ENCODE assay signal across 16 cellular contexts in the genomic region with DNA sequence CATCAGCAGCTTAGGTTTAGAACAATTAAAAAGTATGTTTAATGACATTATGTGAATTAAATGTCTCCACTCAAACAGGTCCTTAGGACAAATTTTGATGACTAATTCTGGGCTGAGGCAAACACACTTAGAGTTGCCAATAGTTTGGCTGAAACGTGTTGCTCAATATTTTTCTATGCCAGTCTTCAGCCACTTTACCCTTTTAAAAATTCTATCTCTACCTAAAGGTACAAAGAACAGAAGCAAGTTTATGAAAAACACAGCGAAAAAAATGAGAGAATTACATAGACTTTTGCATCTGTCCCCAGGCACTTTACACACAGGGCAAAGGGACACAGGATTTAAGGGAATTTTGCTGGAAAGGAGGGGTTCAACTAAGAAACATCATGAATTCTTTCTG. TPM values are rescaled to one million over a fixed set of nuclear protein-coding genes. Genes with fewer than 3 reads are reported as not detected.
DNase-seq lines count a peak whose midpoint lies in the region; ATAC-seq, FAIRE-seq and TF ChIP-seq lines count a peak whose summit lies in the region.
"Had no signal": no experiment of that assay in that cellular context is flagged by ENCODE, and none has a peak within 500 bp of the region (broad histone marks: within the 10 kb centered on the region; RNA-seq: fewer than 3 reads in every experiment).

No MANE protein-coding gene starts in this region.

- H3K4ac ChIP-seq in mesenchymal stem cell (ENCODE audit: low read depth in 1 of 2, low read length in 2 of 2) = no peak overlapping the region

- TF ChIP-seq POLR2A in GM12891 (IDR thresholded peaks at IDR 0.05; ENCODE audit: low read depth, low read length) (no peak), gastroesophageal sphincter (IDR thresholded peaks at IDR 0.05) (no peak)

- no peak overlapping the region for H4K91ac ChIP-seq in mesenchymal stem cell (ENCODE audit: low read length)

- H3K9ac ChIP-seq in mesenchymal stem cell (ENCODE audit: low read length) (no peak overlapping the region), MM.1S (ENCODE audit: low read length) (no peak overlapping the region)

- H3K9me2 ChIP-seq in MM.1S (replicated peaks; ENCODE audit: insufficient read depth, low read length) = no peaks in the 10 kb centered on the region

- H3K36me3 ChIP-seq in mesenchymal stem cell (ENCODE audit: control insufficient read depth in 1 of 2, insufficient read depth in 2 of 2, low read depth in 1 of 2, low read length in 2 of 2) (peaks cover 5 to 78% of the 10 kb centered on the region in 2 experiments), small intestine (ENCODE audit: control insufficient read depth in 2 of 2, insufficient read depth in 2 of 2, low read length in 2 of 2) (peaks cover 6 to 19% of the 10 kb centered on the region in 2 donors), gastroesophageal sphincter (peaks cover 6 to 64% of the 10 kb centered on the region in 2 donors), MM.1S (replicated peaks; ENCODE audit: insufficient read depth, low read length) (peaks cover 7% of the 10 kb centered on the region)

- no peak for ATAC-seq in gastroesophageal sphincter
- ATAC-seq: activated CD8-positive, alpha-beta memory T cell treated with anti-CD3 and anti-CD28 coated beads, Interleukin-2, amount 10 ng/mL, durations not matched to agents 7 days and 5 days; mucosa of descending colon had no signal

- H2BK5ac ChIP-seq in mesenchymal stem cell (ENCODE audit: low read depth, low read length, poor library complexity, severe bottlenecking) = no peak overlapping the region

- no peaks in the 10 kb centered on the region for H4K20me1 ChIP-seq in MM.1S (ENCODE audit: insufficient read depth, low read length)

- WGBS in mesenchymal stem cell = 100% methylated on average over 1 of the region's 2 CpGs
- whole genome bisulfite sequencing in small intestine, 3 donors = 67 to 79% (median 79%) methylated on average over 2 of the region's 2 CpGs
- 71 to 75% methylated on average over 2 of the region's 2 CpGs for WGBS in gastroesophageal sphincter (ENCODE audit: low coverage in 1 of 2), 2 donors

- H3K4me3 ChIP-seq in cardiac fibroblast (replicated peaks in 1 of 2; ENCODE audit: low read depth in 2 of 2, low read length in 2 of 2) (no peak overlapping the region), mesenchymal stem cell (ENCODE audit: insufficient read depth in 1 of 2, low read depth in 1 of 2, low read length in 2 of 2) (no peak overlapping the region), small intestine (ENCODE audit: low read depth in 1 of 2, low read length in 2 of 2) (no peak overlapping the region), gastroesophageal sphincter (no peak overlapping the region), MM.1S (ENCODE audit: low read length) (no peak overlapping the region)
- H3K4me3 ChIP-seq: HAP-1, mucosa of descending colon had no signal

- H3K4me1 ChIP-seq in mesenchymal stem cell (ENCODE audit: control insufficient read depth, insufficient read depth, low read depth, low read length) (peaks cover 1% of the 10 kb centered on the region), small intestine (ENCODE audit: control insufficient read depth in 2 of 2, insufficient read depth in 1 of 2, low read depth in 1 of 2, low read length in 1 of 2) (peaks cover 0 to 6% of the 10 kb centered on the region in 2 donors), gastroesophageal sphincter (peaks cover 0 to 30% (median 5%) of the 10 kb centered on the region in 3 donors), MM.1S (ENCODE audit: low read length) (peaks cover 33% of the 10 kb centered on the region)

- no peaks in the 10 kb centered on the region for H3K9me3 ChIP-seq in mesenchymal stem cell (ENCODE audit: control insufficient read depth, low read length)
- no peaks in the 10 kb centered on the region for H3K9me3 ChIP-seq in small intestine (ENCODE audit: control insufficient read depth, low read depth)
- H3K9me3 ChIP-seq in gastroesophageal sphincter = no peaks in the 10 kb centered on the region
- no peaks in the 10 kb centered on the region for H3K9me3 ChIP-seq in MM.1S (replicated peaks; ENCODE audit: insufficient read depth, low read length)
- H3K9me3 ChIP-seq: HAP-1, mucosa of descending colon had no signal

- FAIRE-seq in GM12891 (lab: Jason Lieb, UNC) (no peak), small intestine (lab: Jason Lieb, UNC) (no peak)

- H3K27ac ChIP-seq in mesenchymal stem cell (ENCODE audit: low read length, poor library complexity, severe bottlenecking) (no peak overlapping the region), small intestine (ENCODE audit: low read depth in 1 of 2, low read length in 1 of 2) (no peak overlapping the region), gastroesophageal sphincter (no peak overlapping the region), MM.1S (ENCODE audit: low read length) (no peak overlapping the region)

- H3K18ac ChIP-seq in mesenchymal stem cell (ENCODE audit: low read depth in 1 of 2, low read length in 2 of 2) = no peak overlapping the region

- no peak overlapping the region for H3K4me2 ChIP-seq in mesenchymal stem cell (ENCODE audit: low read length, poor library complexity, severe bottlenecking)
- H3K4me2 ChIP-seq in MM.1S (ENCODE audit: low read depth, low read length) = no peak overlapping the region

- no peak overlapping the region for H2BK120ac ChIP-seq in mesenchymal stem cell (ENCODE audit: low read depth, low read length)

- H2BK15ac ChIP-seq in mesenchymal stem cell (ENCODE audit: low read depth, poor library complexity, severe bottlenecking) = no peak overlapping the region

- DNase-seq in EH (ENCODE audit: low read depth) (peak; percentile 24), NOMO-1 treated with DMSO at 0.1 percent for 48 hours (lab: John Stamatoyannopoulos, UW; ENCODE audit: unreplicated experiment) (peak; percentile 66), cardiac fibroblast (ENCODE audit: low read depth in 2 of 2) (peak; percentile 54 to 58), mesenchymal stem cell (peak; percentile 29), GM12891 (ENCODE audit: insufficient read length, low spot score) (no peak), small intestine (no peak), MM.1S (no peak)
- DNase-seq: activated CD8-positive, alpha-beta memory T cell treated with anti-CD3 and anti-CD28 coated beads, Interleukin-2, amount 10 ng/mL, durations not matched to agents 7 days and 5 days; activated naive CD4-positive, alpha-beta T cell; caudate nucleus; EL; mucosa of descending colon; NCI-H1105; NCI-H446 had no signal

- peaks cover 8% of the 10 kb centered on the region; the same call in 1 of the 2 replicates for H3F3A ChIP-seq in MM.1S (ENCODE audit: insufficient read depth, low read length)

- H3K27me3 ChIP-seq in mesenchymal stem cell (ENCODE audit: control insufficient read depth in 1 of 2, insufficient read depth in 1 of 2, low read length in 2 of 2) (no peaks in the 10 kb centered on the region), small intestine (ENCODE audit: control insufficient read depth in 2 of 2, insufficient read depth in 2 of 2, low read length in 2 of 2) (no peaks in the 10 kb centered on the region), gastroesophageal sphincter (no peaks in the 10 kb centered on the region), MM.1S (replicated peaks; ENCODE audit: insufficient read depth, low read length) (no peaks in the 10 kb centered on the region)

- no peak overlapping the region for H4K8ac ChIP-seq in mesenchymal stem cell (ENCODE audit: low read length)

- 0 out of 2 replicates have a peak, but pooled peaks cover 6% of the 10 kb centered on the region for H3K79me2 ChIP-seq in MM.1S (ENCODE audit: low read length)

- no peak overlapping the region for H3K23ac ChIP-seq in mesenchymal stem cell (ENCODE audit: low read length in 2 of 2)

- H2AK5ac ChIP-seq in mesenchymal stem cell (ENCODE audit: low read length, severe bottlenecking) = no peak overlapping the region

- TF ChIP-seq EP300 in gastroesophageal sphincter (IDR thresholded peaks at IDR 0.05) = no peak

- no peak overlapping the region for H2AFZ ChIP-seq in mesenchymal stem cell (ENCODE audit: low read depth, low read length)
- H2AFZ ChIP-seq in MM.1S (ENCODE audit: low read length) = no peak overlapping the region

- H3K79me1 ChIP-seq in mesenchymal stem cell (replicated peaks; ENCODE audit: low read length, poor library complexity, severe bottlenecking) = peaks cover 24% of the 10 kb centered on the region

- TF ChIP-seq CTCF in cardiac fibroblast (IDR thresholded peaks at IDR 0.05; ENCODE audit: low read depth, low read length) (no peak), gastroesophageal sphincter (IDR thresholded peaks at IDR 0.05) (no peak), MM.1S (IDR thresholded peaks at IDR 0.05; ENCODE audit: low read length) (no peak)

- no peak overlapping the region for H3K14ac ChIP-seq in mesenchymal stem cell (ENCODE audit: low read length in 2 of 2)

- no peak overlapping the region for H2BK12ac ChIP-seq in mesenchymal stem cell (ENCODE audit: low read length in 2 of 2)

TF ChIP-seq in GM12891, 5 proteins besides CTCF, POLR2A, EP300 and RAD21:
- TF ChIP-seq POU2F2 (IDR thresholded peaks at IDR 0.05; ENCODE audit: low read depth, low read length) (no peak), PAX5 (IDR thresholded peaks at IDR 0.05; ENCODE audit: insufficient read depth, low read length, severe bottlenecking) (no peak), TAF1 (IDR thresholded peaks at IDR 0.05; ENCODE audit: low read depth, low read length) (no peak), POLR2AphosphoS5 (IDR thresholded peaks at IDR 0.05; ENCODE audit: low read depth, low read length) (no peak), SPI1 (IDR thresholded peaks at IDR 0.05; ENCODE audit: low read depth, low read length) (no peak)

RNA-seq across cellular contexts. Expression of a gene that starts 4.5 kb away (rescaled TPM):
- 179 TPM for polyA plus RNA-seq in mesenchymal stem cell (2013, experiment 1 of 2)
- polyA plus RNA-seq in mesenchymal stem cell (2013, experiment 2 of 2) = 184 TPM
- 20.5 TPM for polyA plus RNA-seq in GM12891 (2012; ENCODE audit: low read depth, missing spikeins)
- polyA plus RNA-seq in small intestine = 100 to 1,000 TPM; 115 to 297 (median 265) TPM
- total RNA-seq in gastroesophageal sphincter = 10 to 100 TPM; 21.3 to 65.1 (median 31.7) TPM

RNA-seq across cellular contexts. Expression of a gene that starts 15.7 kb away (rescaled TPM):
- polyA plus RNA-seq in mesenchymal stem cell (2013, experiment 1 of 2) = 14.9 TPM
- 13.8 TPM for polyA plus RNA-seq in mesenchymal stem cell (2013, experiment 2 of 2)
- polyA plus RNA-seq in GM12891 (2012; ENCODE audit: low read depth, missing spikeins) = 7.8 TPM
- 1 to 10 TPM; 5.1 to 8.7 (median 5.4) TPM for polyA plus RNA-seq in small intestine
- 10 to 100 TPM; 24.5 to 32.6 (median 27.2) TPM for total RNA-seq in gastroesophageal sphincter

Comparison
In these comparisons a context has a peak if more than half of its experiments do, and no peak if none do; other contexts are left out.
1. DNase-seq: peak in EH (single experiment), NOMO-1 treated with DMSO at 0.1 percent for 48 hours (single experiment), cardiac fibroblast (2 of 2) and mesenchymal stem cell (single experiment); none in GM12891 (single experiment), small intestine (single experiment) and MM.1S (single experiment).